In the genomic region with DNA sequence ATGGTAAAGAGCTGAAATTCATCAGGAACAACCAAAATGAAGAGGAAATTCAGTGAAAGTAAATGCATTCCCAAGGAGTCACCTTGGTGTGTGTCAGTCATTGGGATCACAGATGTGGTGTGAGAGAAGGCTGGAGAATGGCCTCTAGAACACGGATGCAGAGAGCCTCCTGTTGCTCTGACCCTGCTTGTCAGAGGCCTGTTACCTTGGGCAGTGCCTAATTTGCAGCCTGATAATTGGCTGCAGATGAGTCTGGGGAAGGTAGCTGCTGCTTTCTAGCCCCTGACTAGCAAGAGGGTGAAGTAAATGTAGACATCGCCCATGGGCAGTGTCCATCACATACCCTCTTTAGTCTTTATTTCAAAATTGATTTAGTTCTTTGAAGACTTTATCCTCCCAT, we compare ENCODE assay signal across 30 cellular contexts. TPM values are rescaled to one million over a fixed set of nuclear protein-coding genes. Genes with fewer than 3 reads are reported as not detected.
DNase-seq lines count a peak whose midpoint lies in the region; ATAC-seq, FAIRE-seq and TF ChIP-seq lines count a peak whose summit lies in the region.
"Had no signal": no experiment of that assay in that cellular context is flagged by ENCODE, and none has a peak within 500 bp of the region (broad histone marks: within the 10 kb centered on the region; RNA-seq: fewer than 3 reads in every experiment).

No MANE protein-coding gene starts in this region.

- peak; percentile 18 for DNase-seq in ELF-1 (ENCODE audit: low read depth, low spot score)
- DNase-seq in PC-3, result no peak
- DNase-seq in H1 (ENCODE audit: low read depth in 1 of 2, low spot score in 2 of 2), result no peak
- DNase-seq in nephron progenitor cell, result no peak
- no peak for DNase-seq in UCSD-AML1 (lab: John Stamatoyannopoulos, UW; ENCODE audit: unreplicated experiment)
- DNase-seq: CD4-positive, CD25-positive, alpha-beta regulatory T cell; GDM1; Kasumi-1; MV-4-11; NCI-H1105 treated with DMSO at 0.1 percent for 48 hours; NCI-H146; NCI-H1930; NCI-H2107; NCI-H524; NCI-H774; PC-9; SJCRH30 had no signal

- CTCF ChIA-PET in PC-3 (lab: Charles Lee) (no interaction called here), H1 (lab: Charles Lee; ENCODE audit: partially characterized antibody) (no interaction called here)

- no peaks in the 10 kb centered on the region for H3F3A ChIP-seq in PC-3 (ENCODE audit: low read length, unreplicated experiment)

- no peak overlapping the region for H3K56ac ChIP-seq in H1 (replicated peaks; ENCODE audit: insufficient read length, low read depth, low read length)

- H3K23me2 ChIP-seq in H1 (ENCODE audit: low read depth, low read length), result no peaks in the 10 kb centered on the region

- H2BK120ac ChIP-seq in H1 (replicated peaks; ENCODE audit: low read depth, low read length), result no peak overlapping the region

- H3K9ac ChIP-seq in PC-3 (ENCODE audit: low read length) (no peak overlapping the region), H1 (replicated peaks in 1 of 4; ENCODE audit: extremely low read depth in 1 of 4, low read depth in 3 of 4, low read length in 3 of 4) (no peak overlapping the region)
- H3K9ac ChIP-seq: BLaER1 had no signal

- H3K27me3 ChIP-seq in PC-3 (ENCODE audit: low read length), result peaks cover 12% of the 10 kb centered on the region
- H3K27me3 ChIP-seq in H1 (replicated peaks in 1 of 4; ENCODE audit: control insufficient read depth in 3 of 4, extremely low read depth in 1 of 4, insufficient read depth in 3 of 4, low read length in 3 of 4), result no peaks in the 10 kb centered on the region
- H3K27me3 ChIP-seq: BLaER1, SJCRH30 had no signal

- ATAC-seq in PC-3 (peak; percentile 20; the same call in 1 of the 2 replicates), GM21825 (IDR thresholded peaks at IDR 0.05; ENCODE audit: unreplicated experiment) (no peak), HG03442 (IDR thresholded peaks at IDR 0.05; ENCODE audit: unreplicated experiment) (no peak), GM21360 (IDR thresholded peaks at IDR 0.05; ENCODE audit: unreplicated experiment) (no peak)
- ATAC-seq: GM12878, K562, Right ventricle myocardium inferior had no signal

- no peak overlapping the region for H3K14ac ChIP-seq in H1 (ENCODE audit: insufficient read length)

- H3K27me3 Mint-ChIP-seq in nephron progenitor cell (ENCODE audit: low read depth, poor library complexity), result no peaks in the 10 kb centered on the region

- FAIRE-seq in H1 (lab: Jason Lieb, UNC), result no peak
- FAIRE-seq: A204.1, GM12878, K562 had no signal

- H4K8ac ChIP-seq in H1 (ENCODE audit: extremely low read depth, insufficient read depth, low read length), result peak overlapping the region; percentile 42; the same call in 1 of the 2 replicates

- H3K9me3 ChIP-seq in PC-3 (ENCODE audit: low read length) (no peaks in the 10 kb centered on the region), H1 (ENCODE audit: insufficient read depth in 2 of 2, low read depth in 1 of 2, low read length in 1 of 2) (peaks cover 19 to 44% of the 10 kb centered on the region in 2 experiments)
- H3K9me3 ChIP-seq: BLaER1, SJCRH30 had no signal

- peak overlapping the region; percentile 31 for H3K27ac Mint-ChIP-seq in nephron progenitor cell
- H3K27ac Mint-ChIP-seq: CD4-positive, CD25-positive, alpha-beta regulatory T cell had no signal

- H3K18ac ChIP-seq in H1 (ENCODE audit: extremely low read depth, low read length), result no peak overlapping the region

- no peaks in the 10 kb centered on the region for H3K79me1 ChIP-seq in H1 (ENCODE audit: low read depth, low read length)

- no peak overlapping the region for H2BK20ac ChIP-seq in H1 (ENCODE audit: low read length)

- H4K20me1 ChIP-seq in PC-3 (ENCODE audit: low read length), result no peaks in the 10 kb centered on the region
- no peaks in the 10 kb centered on the region for H4K20me1 ChIP-seq in H1 (replicated peaks in 1 of 2; ENCODE audit: control insufficient read depth in 1 of 2, insufficient read depth in 2 of 2, low read length in 2 of 2)
- H4K20me1 ChIP-seq: BLaER1 had no signal

- H2AFZ ChIP-seq in PC-3 (ENCODE audit: low read length) (0 out of 2 replicates have a peak overlapping the region, but pooled peaks have one; percentile 6), H1 (ENCODE audit: low read length) (no peak overlapping the region)
- H2AFZ ChIP-seq: PC-9 had no signal

- no peak overlapping the region for H3K27ac ChIP-seq in PC-3 (ENCODE audit: low read length)
- H3K27ac ChIP-seq in H1 (ENCODE audit: low read depth, low read length), result no peak overlapping the region
- H3K27ac ChIP-seq: BLaER1, PC-9, SJCRH30 had no signal

- H3K36me3 ChIP-seq in PC-3 (ENCODE audit: low read depth, low read length), result no peaks in the 10 kb centered on the region
- no peaks in the 10 kb centered on the region for H3K36me3 ChIP-seq in H1 (ENCODE audit: control insufficient read depth in 2 of 4, insufficient read depth in 4 of 4, low read length in 3 of 4)
- H3K36me3 ChIP-seq: BLaER1, SJCRH30 had no signal

- peaks cover 5% of the 10 kb centered on the region for H3K4me1 Mint-ChIP-seq in nephron progenitor cell

- BruUV-seq in PC-3 (replicated peaks; lab: Mats Ljungman, UMichigan), result no TSS peak

- H3K4me2 ChIP-seq in PC-3 (ENCODE audit: low read length) (no peak overlapping the region), H1 (ENCODE audit: insufficient read depth in 1 of 2, low read depth in 2 of 2, low read length in 2 of 2) (no peak overlapping the region)
- H3K4me2 ChIP-seq: BLaER1, PC-9 had no signal

- H2BK5ac ChIP-seq in H1 (ENCODE audit: low read depth, low read length), result no peak overlapping the region

- H4K91ac ChIP-seq in H1 (replicated peaks; ENCODE audit: insufficient read length, low read length), result no peak overlapping the region

- H3K4me3 ChIP-seq in PC-3 (ENCODE audit: low read length), result no peak overlapping the region
- no peak overlapping the region for H3K4me3 ChIP-seq in H1 (ENCODE audit: extremely low read depth in 1 of 4, insufficient read depth in 2 of 4, low read depth in 3 of 4, low read length in 4 of 4)
- H3K4me3 ChIP-seq: BLaER1, GM12878, K562, PC-9, SJCRH30 had no signal

- no peaks in the 10 kb centered on the region for H3K9me2 ChIP-seq in PC-3 (replicated peaks; ENCODE audit: low read length)

- POLR2A ChIA-PET in PC-3 (lab: Charles Lee; ENCODE audit: unreplicated experiment) (no interaction called here), H1 (lab: Charles Lee; ENCODE audit: partially characterized antibody) (no interaction called here)

- H3K9me3 Mint-ChIP-seq in nephron progenitor cell, result no peaks in the 10 kb centered on the region

- no peaks in the 10 kb centered on the region for H3K36me3 Mint-ChIP-seq in nephron progenitor cell (ENCODE audit: low read depth)
- H3K36me3 Mint-ChIP-seq: CD4-positive, CD25-positive, alpha-beta regulatory T cell had no signal

- H3K4ac ChIP-seq in H1 (replicated peaks; ENCODE audit: insufficient read length, low read depth, low read length), result no peak overlapping the region

- H2BK15ac ChIP-seq in H1 (ENCODE audit: low read length), result no peak overlapping the region

- TF ChIP-seq CTCF in PC-3 (conservative IDR thresholded peaks at IDR 0.05; ENCODE audit: low read depth, low read length) (no peak), H1 (IDR thresholded peaks at IDR 0.05; ENCODE audit: control extremely low read depth in 1 of 3, insufficient read depth in 1 of 3, low read depth in 1 of 3, low read length in 3 of 3) (no peak), nephron progenitor cell (IDR thresholded peaks at IDR 0.05) (no peak)

- H2BK12ac ChIP-seq in H1 (ENCODE audit: low read depth, low read length), result no peak overlapping the region

- no peak for TF ChIP-seq POLR2A in H1 (IDR thresholded peaks at IDR 0.05; ENCODE audit: control extremely low read depth in 1 of 2, low read depth in 2 of 2, low read length in 2 of 2)

- peaks cover 11% of the 10 kb centered on the region; the same call in 1 of the 2 replicates for H3K4me1 ChIP-seq in PC-3 (ENCODE audit: insufficient read depth, low read length)
- no peaks in the 10 kb centered on the region; a peak in 1 of 7 replicates for H3K4me1 ChIP-seq in H1 (replicated peaks in 1 of 4; ENCODE audit: control insufficient read depth in 3 of 4, insufficient read depth in 4 of 4, low read length in 3 of 4)
- H3K4me1 ChIP-seq: BLaER1, SJCRH30 had no signal

- WGBS in H1 (ENCODE audit: extremely low coverage in 1 of 2, insufficient coverage in 1 of 2, insufficient read length in 1 of 2, insufficient replicate concordance in 2 of 2, low coverage in 1 of 2, low lambda C conversion rate in 2 of 2, missing lambda C conversion rate in 1 of 2), 2 experiments, result 64% methylated on average over 2 of the region's 2 CpGs; no CpG with 5 or more reads in 1 of the 2 experiments

- no peak overlapping the region for H3K23ac ChIP-seq in H1 (ENCODE audit: insufficient read length)

- no peak overlapping the region for H4K5ac ChIP-seq in H1 (ENCODE audit: insufficient read length, low read depth, low read length)

- H3K79me2 ChIP-seq in PC-3 (ENCODE audit: low read length) (no peaks in the 10 kb centered on the region), H1 (ENCODE audit: control insufficient read depth in 1 of 2, insufficient read depth in 2 of 2, low read length in 2 of 2) (no peaks in the 10 kb centered on the region)

- no peak overlapping the region for H2AK5ac ChIP-seq in H1 (ENCODE audit: low read depth, low read length)

- TF ChIP-seq EP300 in H1 (IDR thresholded peaks at IDR 0.05; ENCODE audit: borderline replicate concordance in 1 of 2, low read depth in 2 of 2, low read length in 2 of 2), result no peak

- no peak for TF ChIP-seq RAD21 in H1 (IDR thresholded peaks at IDR 0.05 in 1 of 2, conservative IDR thresholded peaks at IDR 0.05 in 1 of 2; ENCODE audit: low read depth in 2 of 2, low read length in 2 of 2)

- no peak overlapping the region for H3K4me3 Mint-ChIP-seq in nephron progenitor cell
- H3K4me3 Mint-ChIP-seq: CD4-positive, CD25-positive, alpha-beta regulatory T cell had no signal

- intact Hi-C loops in PC-3 (cut with micrococcal nuclease), result no loop called here

RNA-seq across cellular contexts. Expression of a gene that starts 3.3 kb away (rescaled TPM):
- total RNA-seq in PC-3 (2014; rRNA removed), result not detected in 2 replicates
- total RNA-seq in H1 (2021; fragmentation: NEBNext Ultra II Directional; extraction: Animal tissue kit (Norgen Biotek cat#: 25700)), result not detected in 2 replicates
- not detected in 2 replicates for polyA plus RNA-seq in H1 (2011; rRNA removed)
- not detected for polyA plus RNA-seq in H1 (2011; cell fraction: cytosol; rRNA removed)
- polyA plus RNA-seq in H1 (2011; cell fraction: nucleus; rRNA removed), result not detected
- polyA plus RNA-seq in H1 (2012, experiment 1 of 2), result not detected in 4 replicates
- not detected for polyA plus RNA-seq in H1 (2012, experiment 2 of 2)
- polyA plus RNA-seq in H1 (2013, experiment 1 of 2), result not detected
- polyA plus RNA-seq in H1 (2013, experiment 2 of 2), result not detected
- polyA minus RNA-seq in H1 (2011; rRNA and poly(A)+ RNA removed), result not detected in 2 replicates
- polyA minus RNA-seq in H1 (2011; cell fraction: cytosol; rRNA and poly(A)+ RNA removed), result not detected
- not detected for polyA minus RNA-seq in H1 (2011; cell fraction: nucleus; rRNA and poly(A)+ RNA removed)
- total RNA-seq: GM12878, HT1080, K562, MCF 10A, PC-9, SJCRH30 had no signal
- polyA plus RNA-seq: AG04450; CD4-positive, CD25-positive, alpha-beta regulatory T cell had no signal

RNA-seq across cellular contexts. Expression of a gene that starts 16.0 kb away (rescaled TPM):
- not detected in 2 replicates for total RNA-seq in PC-3 (2014; rRNA removed)
- not detected in 2 replicates for total RNA-seq in H1 (2021; fragmentation: NEBNext Ultra II Directional; extraction: Animal tissue kit (Norgen Biotek cat#: 25700))
- polyA plus RNA-seq in H1 (2011; rRNA removed), result not detected in 2 replicates
- polyA plus RNA-seq in H1 (2011; cell fraction: cytosol; rRNA removed), result not detected
- not detected for polyA plus RNA-seq in H1 (2011; cell fraction: nucleus; rRNA removed)
- not detected in 4 replicates for polyA plus RNA-seq in H1 (2012, experiment 1 of 2)
- polyA plus RNA-seq in H1 (2012, experiment 2 of 2), result not detected
- polyA plus RNA-seq in H1 (2013, experiment 1 of 2), result not detected
- not detected for polyA plus RNA-seq in H1 (2013, experiment 2 of 2)
- not detected in 2 replicates for polyA minus RNA-seq in H1 (2011; rRNA and poly(A)+ RNA removed)
- not detected for polyA minus RNA-seq in H1 (2011; cell fraction: cytosol; rRNA and poly(A)+ RNA removed)
- not detected for polyA minus RNA-seq in H1 (2011; cell fraction: nucleus; rRNA and poly(A)+ RNA removed)
- total RNA-seq: CD4-positive, CD25-positive, alpha-beta regulatory T cell; GM12878; H4; HT1080; MCF 10A; PC-9; RPMI7951; SJCRH30 had no signal
- polyA plus RNA-seq: AG04450; CD4-positive, CD25-positive, alpha-beta regulatory T cell; GM12878 had no signal

RNA-seq across cellular contexts. Expression of a gene that starts 35.9 kb away (rescaled TPM):
- total RNA-seq in PC-3 (2014; rRNA removed), result not detected in 2 replicates
- not detected in 2 replicates for total RNA-seq in H1 (2021; fragmentation: NEBNext Ultra II Directional; extraction: Animal tissue kit (Norgen Biotek cat#: 25700))
- not detected in 2 replicates for polyA plus RNA-seq in H1 (2011; rRNA removed)
- polyA plus RNA-seq in H1 (2011; cell fraction: cytosol; rRNA removed), result not detected
- polyA plus RNA-seq in H1 (2011; cell fraction: nucleus; rRNA removed), result not detected
- not detected in 4 replicates for polyA plus RNA-seq in H1 (2012, experiment 1 of 2)
- not detected for polyA plus RNA-seq in H1 (2012, experiment 2 of 2)
- polyA plus RNA-seq in H1 (2013, experiment 1 of 2), result not detected
- polyA plus RNA-seq in H1 (2013, experiment 2 of 2), result not detected
- not detected in 2 replicates for polyA minus RNA-seq in H1 (2011; rRNA and poly(A)+ RNA removed)
- polyA minus RNA-seq in H1 (2011; cell fraction: cytosol; rRNA and poly(A)+ RNA removed), result not detected
- not detected for polyA minus RNA-seq in H1 (2011; cell fraction: nucleus; rRNA and poly(A)+ RNA removed)
- total RNA-seq: CD4-positive, CD25-positive, alpha-beta regulatory T cell; GM12878; H4; HT1080; K562; MCF 10A; PC-9; Right ventricle myocardium inferior; RPMI7951; SJCRH30 had no signal
- polyA plus RNA-seq: AG04450; CD4-positive, CD25-positive, alpha-beta regulatory T cell; GM12878; K562 had no signal

RNA-seq across cellular contexts. Expression of a gene that starts 53.2 kb away (rescaled TPM):
- total RNA-seq in PC-3 (2014; rRNA removed), result not detected in 2 replicates
- total RNA-seq in H1 (2021; fragmentation: NEBNext Ultra II Directional; extraction: Animal tissue kit (Norgen Biotek cat#: 25700)), result not detected in 2 replicates
- polyA plus RNA-seq in H1 (2011; rRNA removed), result not detected in 2 replicates
- not detected for polyA plus RNA-seq in H1 (2011; cell fraction: cytosol; rRNA removed)
- polyA plus RNA-seq in H1 (2011; cell fraction: nucleus; rRNA removed), result not detected
- polyA plus RNA-seq in H1 (2012, experiment 1 of 2), result not detected in 4 replicates
- polyA plus RNA-seq in H1 (2012, experiment 2 of 2), result not detected
- not detected for polyA plus RNA-seq in H1 (2013, experiment 1 of 2)
- polyA plus RNA-seq in H1 (2013, experiment 2 of 2), result not detected
- polyA minus RNA-seq in H1 (2011; rRNA and poly(A)+ RNA removed), result not detected in 2 replicates
- not detected for polyA minus RNA-seq in H1 (2011; cell fraction: cytosol; rRNA and poly(A)+ RNA removed)
- polyA minus RNA-seq in H1 (2011; cell fraction: nucleus; rRNA and poly(A)+ RNA removed), result not detected
- total RNA-seq: CD4-positive, CD25-positive, alpha-beta regulatory T cell; GM12878; H4; HT1080; K562; MCF 10A; PC-9; Right ventricle myocardium inferior; RPMI7951; SJCRH30 had no signal
- polyA plus RNA-seq: AG04450; CD4-positive, CD25-positive, alpha-beta regulatory T cell; GM12878; K562 had no signal
